13 cellular contexts compared by ENCODE assay signal in genomic region chr1:220736283-220736682, GRCh38. TPM values are rescaled to one million over a fixed set of nuclear protein-coding genes. Genes with fewer than 3 reads are reported as not detected.
DNase-seq lines count a peak whose midpoint lies in the region; ATAC-seq, FAIRE-seq and TF ChIP-seq lines count a peak whose summit lies in the region.
"Not testable (repeated sequence)": the region's sequence is repeated elsewhere in the genome, so short reads cannot be mapped to it uniquely, and the experiment has no call there.
"Had no signal": no experiment of that assay in that cellular context is flagged by ENCODE, and none has a peak within 500 bp of the region (broad histone marks: within the 10 kb centered on the region; RNA-seq: fewer than 3 reads in every experiment).

No MANE protein-coding gene starts in this region.

- not testable (repeated sequence) for H2BK15ac ChIP-seq in H1 (ENCODE audit: low read length)

- H3K4me1 Mint-ChIP-seq in WTC11 = not testable (repeated sequence)

- not testable (repeated sequence) for H3K18ac ChIP-seq in H1 (ENCODE audit: extremely low read depth, low read length)

- H3K36me3 Mint-ChIP-seq in WTC11 = not testable (repeated sequence)

- peaks cover 25% of the 10 kb centered on the region for H3K4me1 ChIP-seq in A549
- not testable (repeated sequence) for H3K4me1 ChIP-seq in HEK293 (ENCODE audit: control insufficient read depth, insufficient read depth, low read length); H1 (replicated peaks in 1 of 4; ENCODE audit: control insufficient read depth in 3 of 4, insufficient read depth in 4 of 4, low read length in 3 of 4)
- peaks cover 31% of the 10 kb centered on the region for H3K4me1 ChIP-seq in HepG2 (ENCODE audit: insufficient read depth, low read length)

- not testable (repeated sequence) for H3K4me3 Mint-ChIP-seq in WTC11

- WGBS in A549 (ENCODE audit: missing lambda C conversion rate) = 97% methylated on average over 7 of the region's 7 CpGs
- 94% methylated on average over 7 of the region's 7 CpGs; no CpG with 5 or more reads in 1 of the 2 experiments for WGBS in H1 (ENCODE audit: extremely low coverage in 1 of 2, insufficient coverage in 1 of 2, insufficient read length in 1 of 2, insufficient replicate concordance in 2 of 2, low coverage in 1 of 2, low lambda C conversion rate in 2 of 2, missing lambda C conversion rate in 1 of 2), 2 experiments
- WGBS in HepG2 (ENCODE audit: low lambda C conversion rate) = 91% methylated on average over 7 of the region's 7 CpGs

- not testable (repeated sequence) for H2BK12ac ChIP-seq in H1 (ENCODE audit: low read depth, low read length)

- H3K23me2 ChIP-seq in H1 (ENCODE audit: low read depth, low read length) = not testable (repeated sequence)

- not testable (repeated sequence) for H3K23ac ChIP-seq in H1 (ENCODE audit: insufficient read length)

- not testable (repeated sequence) for H3K9me3 Mint-ChIP-seq in WTC11

- not testable (repeated sequence) for H3K9me3 ChIP-seq in A549; HEK293 (ENCODE audit: control insufficient read depth, insufficient read depth, low read depth, low read length); H1 (ENCODE audit: insufficient read depth in 2 of 2, low read depth in 1 of 2, low read length in 1 of 2); HepG2 (ENCODE audit: low read length)

- not testable (repeated sequence) for TF ChIP-seq POLR2A in A549 (IDR thresholded peaks at IDR 0.05; ENCODE audit: low read length); H1 (IDR thresholded peaks at IDR 0.05; ENCODE audit: control extremely low read depth in 1 of 2, low read depth in 2 of 2, low read length in 2 of 2); HepG2 (IDR thresholded peaks at IDR 0.05; ENCODE audit: insufficient read depth in 1 of 2, low read depth in 2 of 2, low read length in 2 of 2)

- H3K4me2 ChIP-seq in A549; H1 (ENCODE audit: insufficient read depth in 1 of 2, low read depth in 2 of 2, low read length in 2 of 2); HepG2 (ENCODE audit: low read depth, low read length): not testable (repeated sequence)

- H4K20me1 ChIP-seq in H1 (replicated peaks in 1 of 2; ENCODE audit: control insufficient read depth in 1 of 2, insufficient read depth in 2 of 2, low read length in 2 of 2); HepG2 (ENCODE audit: insufficient read depth, low read length): not testable (repeated sequence)

- H2BK5ac ChIP-seq in H1 (ENCODE audit: low read depth, low read length) = not testable (repeated sequence)

- not testable (repeated sequence) for H3K79me2 ChIP-seq in H1 (ENCODE audit: control insufficient read depth in 1 of 2, insufficient read depth in 2 of 2, low read length in 2 of 2); HepG2 (ENCODE audit: insufficient read depth, low read length)

- not testable (repeated sequence) for ATAC-seq in A549, WTC11, HepG2

- TF ChIP-seq CTCF in A549 (IDR thresholded peaks at IDR 0.05); HEK293 (tag by site-specific recombination; IDR thresholded peaks at IDR 0.05); WTC11 (IDR thresholded peaks at IDR 0.05); H1 (IDR thresholded peaks at IDR 0.05; ENCODE audit: control extremely low read depth in 1 of 3, insufficient read depth in 1 of 3, low read depth in 1 of 3, low read length in 3 of 3); HepG2 (CRISPR knock-in tag; IDR thresholded peaks at IDR 0.05): not testable (repeated sequence)

- intact Hi-C loops in HepG2 (cut with micrococcal nuclease; ENCODE audit: unreplicated experiment) = not testable (repeated sequence)

- not testable (repeated sequence) for FAIRE-seq in A549 (lab: Jason Lieb, UNC); H1 (lab: Jason Lieb, UNC); HepG2 (lab: Jason Lieb, UNC)
- FAIRE-seq in colon (lab: Jason Lieb, UNC) = peak; percentile 10

- H2BK20ac ChIP-seq in H1 (ENCODE audit: low read length) = not testable (repeated sequence)

- not testable (repeated sequence) for H3K27me3 ChIP-seq in H1 (replicated peaks in 1 of 4; ENCODE audit: control insufficient read depth in 3 of 4, extremely low read depth in 1 of 4, insufficient read depth in 3 of 4, low read length in 3 of 4); HepG2 (ENCODE audit: control insufficient read depth in 1 of 2, insufficient read depth in 2 of 2, low read length in 2 of 2)

- not testable (repeated sequence) for H3K27me3 Mint-ChIP-seq in WTC11 (ENCODE audit: low read depth)

- not testable (repeated sequence) for H3K4me3 ChIP-seq in A549; HEK293 (ENCODE audit: low read depth, low read length); H1 (ENCODE audit: extremely low read depth in 1 of 4, insufficient read depth in 2 of 4, low read depth in 3 of 4, low read length in 4 of 4); HepG2 (replicated peaks in 1 of 3; ENCODE audit: insufficient read depth in 1 of 3, low read depth in 2 of 3, low read length in 3 of 3)

- H3K9ac ChIP-seq in H1 (replicated peaks in 1 of 4; ENCODE audit: extremely low read depth in 1 of 4, low read depth in 3 of 4, low read length in 3 of 4); HepG2 (ENCODE audit: insufficient read depth, low read depth, low read length): not testable (repeated sequence)

- H3K27ac ChIP-seq in A549; HEK293 (ENCODE audit: extremely low read depth, low read depth, low read length); H1 (ENCODE audit: low read depth, low read length); HepG2 (ENCODE audit: extremely low read length, insufficient read depth, low read length): not testable (repeated sequence)

- H2BK120ac ChIP-seq in H1 (replicated peaks; ENCODE audit: low read depth, low read length) = not testable (repeated sequence)

- not testable (repeated sequence) for H3K4ac ChIP-seq in H1 (replicated peaks; ENCODE audit: insufficient read length, low read depth, low read length)

- not testable (repeated sequence) for H3K79me1 ChIP-seq in H1 (ENCODE audit: low read depth, low read length)

- H3K56ac ChIP-seq in H1 (replicated peaks; ENCODE audit: insufficient read length, low read depth, low read length) = peak overlapping the region; percentile 59

- not testable (repeated sequence) for TF ChIP-seq RAD21 in A549 (conservative IDR thresholded peaks at IDR 0.05 in 1 of 2, IDR thresholded peaks at IDR 0.05 in 1 of 2); H1 (IDR thresholded peaks at IDR 0.05 in 1 of 2, conservative IDR thresholded peaks at IDR 0.05 in 1 of 2; ENCODE audit: low read depth in 2 of 2, low read length in 2 of 2); HepG2 (CRISPR knock-in tag; IDR thresholded peaks at IDR 0.05)

- H4K91ac ChIP-seq in H1 (replicated peaks; ENCODE audit: insufficient read length, low read length) = not testable (repeated sequence)

- POLR2A ChIA-PET in A549 (lab: Yijun Ruan, JAX); HEK293 (lab: Yijun Ruan, JAX); WTC11 (lab: Charles Lee); H1 (lab: Charles Lee; ENCODE audit: partially characterized antibody); HepG2 (lab: Yijun Ruan, JAX): not testable (repeated sequence)

- not testable (repeated sequence) for H4K8ac ChIP-seq in H1 (ENCODE audit: extremely low read depth, insufficient read depth, low read length)

- not testable (repeated sequence) for H4K5ac ChIP-seq in H1 (ENCODE audit: insufficient read length, low read depth, low read length)

- not testable (repeated sequence) for TF ChIP-seq EP300 in A549 (IDR thresholded peaks at IDR 0.05); H1 (IDR thresholded peaks at IDR 0.05; ENCODE audit: borderline replicate concordance in 1 of 2, low read depth in 2 of 2, low read length in 2 of 2); HepG2 (IDR thresholded peaks at IDR 0.05; ENCODE audit: low read depth in 2 of 2, low read length in 2 of 2); HepG2 (CRISPR knock-in tag; IDR thresholded peaks at IDR 0.05; ENCODE audit: borderline replicate concordance)

- not testable (repeated sequence) for H3K14ac ChIP-seq in H1 (ENCODE audit: insufficient read length)

- in situ Hi-C loops in HepG2 (cut with HindIII; ENCODE audit: extremely low pct_ligation_motif_present, low pct_unique_long_range_greater_than_20kb) = not testable (repeated sequence)

- H2AK5ac ChIP-seq in H1 (ENCODE audit: low read depth, low read length) = not testable (repeated sequence)

- not testable (repeated sequence) for DNase-seq in A549 (ENCODE audit: low read depth in 1 of 2, low spot score in 1 of 2); WTC11 (ENCODE audit: low spot score); H1 (ENCODE audit: low read depth in 1 of 2, low spot score in 2 of 2); HepG2 (ENCODE audit: low spot score)

- not testable (repeated sequence) for H3K27ac Mint-ChIP-seq in WTC11

- CTCF ChIA-PET in A549 (lab: Yijun Ruan, JAX) (interaction anchor here (0.6 kb wide), 1 partner anchor 859 kb away, joined by 3 read pairs; no protein-coding TSS in a partner anchor), HEK293 (lab: Yijun Ruan, JAX) (interaction anchor here (0.6 to 3.8 kb wide), 3 partner anchors 12 to 376 kb away, joined by 3 to 32 read pairs (median 3); partner anchors contain the start of gene MTARC2), H1 (lab: Charles Lee; ENCODE audit: partially characterized antibody) (interaction anchor here (1.7 to 1.9 kb wide), 2 partner anchors 10 to 74 kb away, joined by 4 to 7 read pairs; no protein-coding TSS in a partner anchor)
- CTCF ChIA-PET in WTC11 (lab: Charles Lee); HepG2 (lab: Yijun Ruan, JAX; ENCODE audit: low intra/inter-chr PET ratio, low total read pairs): not testable (repeated sequence)

- not testable (repeated sequence) for H2AFZ ChIP-seq in H1 (ENCODE audit: low read length); HepG2 (ENCODE audit: low read length)

- not testable (repeated sequence) for BruUV-seq in HepG2 (replicated peaks; lab: Mats Ljungman, UMichigan)

- not testable (repeated sequence) for H3K36me3 ChIP-seq in HEK293 (ENCODE audit: control insufficient read depth in 2 of 2, insufficient read depth in 1 of 2, low read length in 2 of 2); H1 (ENCODE audit: control insufficient read depth in 2 of 4, insufficient read depth in 4 of 4, low read length in 3 of 4); HepG2 (replicated peaks in 1 of 2; ENCODE audit: control insufficient read depth in 1 of 2, insufficient read depth in 2 of 2, low read length in 2 of 2)

RNA-seq across cellular contexts. Expression of gene MTARC2, which starts 11.8 kb away (rescaled TPM):
- polyA plus RNA-seq in A549 (2011; rRNA removed) (17.7 and 18.4 TPM in 2 replicates), A549 (2017; fragmentation: RNase III; extraction: RNeasy Plus Mini Kit Qiagen cat#74134 plus additional on column Dnase treatment) (11.1 to 14.6 TPM (median 13.5 TPM) in 3 replicates), H1 (2011; rRNA removed) (7.9 and 8.5 TPM in 2 replicates), HepG2 (2011; rRNA removed) (8.5 and 13.6 TPM in 2 replicates)
- polyA plus RNA-seq in A549 (2012; cell fraction: cytosol; rRNA removed) = 7.8 and 10.6 TPM in 2 replicates
- 18.3 and 23.4 TPM in 2 replicates for polyA plus RNA-seq in A549 (2012; cell fraction: nucleus; rRNA removed)
- 4.2 and 7.9 TPM in 2 replicates for polyA minus RNA-seq in A549 (2011; rRNA and poly(A)+ RNA removed)
- total RNA-seq in WTC11 (2021) (12.5 to 15.5 TPM (median 15.2 TPM) in 3 replicates), HepG2 (2016; rRNA removed; fragmentation: Illumina TruSeq; extraction: Trizol) (4.7 and 10.1 TPM in 2 replicates)
- 6.9 and 7.2 TPM in 2 replicates for total RNA-seq in H1 (2021; fragmentation: NEBNext Ultra II Directional; extraction: Animal tissue kit (Norgen Biotek cat#: 25700))
- 7.9 TPM for polyA plus RNA-seq in H1 (2011; cell fraction: cytosol; rRNA removed)
- 7.3 TPM for polyA plus RNA-seq in H1 (2011; cell fraction: nucleus; rRNA removed)
- polyA plus RNA-seq in H1 (2012, experiment 1 of 2) = 4.8 to 6.2 TPM (median 5.7 TPM) in 4 replicates
- polyA plus RNA-seq in H1 (2012, experiment 2 of 2) = 2.5 TPM
- 4.7 TPM for polyA plus RNA-seq in H1 (2013, experiment 1 of 2)
- polyA plus RNA-seq in H1 (2013, experiment 2 of 2) = 4.9 TPM
- 3.9 and 4.5 TPM in 2 replicates for polyA minus RNA-seq in H1 (2011; rRNA and poly(A)+ RNA removed)
- polyA minus RNA-seq in H1 (2011; cell fraction: cytosol; rRNA and poly(A)+ RNA removed) = 4.3 TPM
- 12.4 TPM for polyA minus RNA-seq in H1 (2011; cell fraction: nucleus; rRNA and poly(A)+ RNA removed)
- total RNA-seq in HepG2 (2016; cell fraction: cytosol; rRNA removed; fragmentation: Illumina TruSeq; extraction: Trizol; ENCODE audit: low read depth) = 3.8 and 5.3 TPM in 2 replicates
- total RNA-seq in HepG2 (2016; cell fraction: insoluble cytoplasmic fraction; rRNA removed; fragmentation: Illumina TruSeq; extraction: Trizol) = 5.8 and 12.4 TPM in 2 replicates
- total RNA-seq in HepG2 (2016; cell fraction: membrane; rRNA removed; fragmentation: Illumina TruSeq; extraction: Trizol) = 3.3 and 3.6 TPM in 2 replicates
- 12.5 and 15.1 TPM in 2 replicates for total RNA-seq in HepG2 (2016; cell fraction: nucleus; rRNA removed; fragmentation: Illumina TruSeq; extraction: Trizol)
- 4.1 and 4.6 TPM in 2 replicates for polyA plus RNA-seq in HepG2 (2011; cell fraction: cytosol; rRNA removed)
- polyA plus RNA-seq in HepG2 (2011; cell fraction: nucleus; rRNA removed) = 31.2 and 40.2 TPM in 2 replicates
- polyA plus RNA-seq in HepG2 (2012) = 7.1 and 10.6 TPM in 2 replicates
- polyA plus RNA-seq in HepG2 (2016; cell fraction: cytosol; fragmentation: Illumina TruSeq; extraction: Trizol; ENCODE audit: low read depth) = 0.75 and 1.5 TPM in 2 replicates
- polyA plus RNA-seq in HepG2 (2016; cell fraction: insoluble cytoplasmic fraction; fragmentation: Illumina TruSeq; extraction: Trizol; ENCODE audit: low read depth) = 5.2 and 6.9 TPM in 2 replicates
- 1.3 and 2.5 TPM in 2 replicates for polyA plus RNA-seq in HepG2 (2016; cell fraction: membrane; fragmentation: Illumina TruSeq; extraction: Trizol; ENCODE audit: low read depth)
- 31.0 and 32.3 TPM in 2 replicates for polyA plus RNA-seq in HepG2 (2016; cell fraction: nucleus; fragmentation: Illumina TruSeq; extraction: Trizol; ENCODE audit: insufficient read depth, low read depth)
- 11.1 and 13.8 TPM in 2 replicates for polyA minus RNA-seq in HepG2 (2011; rRNA and poly(A)+ RNA removed; ENCODE audit: low replicate concordance)
- 4.9 and 5.2 TPM in 2 replicates for polyA minus RNA-seq in HepG2 (2011; cell fraction: cytosol; rRNA and poly(A)+ RNA removed)
- polyA minus RNA-seq in HepG2 (2011; cell fraction: nucleus; rRNA and poly(A)+ RNA removed) = 15.8 and 19.9 TPM in 2 replicates
- total RNA-seq: A673; CD4-positive, alpha-beta memory T cell; CD4-positive, alpha-beta T cell; CD4-positive, CD25-positive, alpha-beta regulatory T cell; CD8-positive, alpha-beta memory T cell; CD8-positive, alpha-beta T cell had no signal
- polyA plus RNA-seq: CD4-positive, CD25-positive, alpha-beta regulatory T cell; CD8-positive, alpha-beta memory T cell had no signal

RNA-seq across cellular contexts. Expression of gene C1orf115, which starts 46.1 kb away (rescaled TPM):
- polyA plus RNA-seq in A549 (2011; rRNA removed) (6.4 and 6.9 TPM in 2 replicates), A549 (2017; fragmentation: RNase III; extraction: RNeasy Plus Mini Kit Qiagen cat#74134 plus additional on column Dnase treatment) (6.8 to 8.9 TPM (median 7.5 TPM) in 3 replicates), H1 (2011; rRNA removed) (3.5 and 3.9 TPM in 2 replicates), HepG2 (2011; rRNA removed) (25.2 and 30.9 TPM in 2 replicates)
- 3.7 and 4.8 TPM in 2 replicates for polyA plus RNA-seq in A549 (2012; cell fraction: cytosol; rRNA removed)
- polyA plus RNA-seq in A549 (2012; cell fraction: nucleus; rRNA removed) = 1.9 and 2.6 TPM in 2 replicates
- polyA minus RNA-seq in A549 (2011; rRNA and poly(A)+ RNA removed) = 3.7 and 4.7 TPM in 2 replicates
- total RNA-seq in WTC11 (2021) (10.0 to 11.5 TPM (median 11.1 TPM) in 3 replicates), HepG2 (2016; rRNA removed; fragmentation: Illumina TruSeq; extraction: Trizol) (85.9 and 86.7 TPM in 2 replicates)
- 5.6 and 6.4 TPM in 2 replicates for total RNA-seq in H1 (2021; fragmentation: NEBNext Ultra II Directional; extraction: Animal tissue kit (Norgen Biotek cat#: 25700))
- 5.8 TPM for polyA plus RNA-seq in H1 (2011; cell fraction: cytosol; rRNA removed)
- 3.1 TPM for polyA plus RNA-seq in H1 (2011; cell fraction: nucleus; rRNA removed)
- polyA plus RNA-seq in H1 (2012, experiment 1 of 2) = 6.4 to 8.8 TPM (median 7.5 TPM) in 4 replicates
- polyA plus RNA-seq in H1 (2012, experiment 2 of 2) = 3.1 TPM
- 3.6 TPM for polyA plus RNA-seq in H1 (2013, experiment 1 of 2)
- polyA plus RNA-seq in H1 (2013, experiment 2 of 2) = 3.7 TPM
- polyA minus RNA-seq in H1 (2011; rRNA and poly(A)+ RNA removed) = 4.5 and 4.6 TPM in 2 replicates
- polyA minus RNA-seq in H1 (2011; cell fraction: cytosol; rRNA and poly(A)+ RNA removed) = 2.7 TPM
- polyA minus RNA-seq in H1 (2011; cell fraction: nucleus; rRNA and poly(A)+ RNA removed) = 2.5 TPM
- total RNA-seq in HepG2 (2016; cell fraction: cytosol; rRNA removed; fragmentation: Illumina TruSeq; extraction: Trizol; ENCODE audit: low read depth) = 13.1 and 13.7 TPM in 2 replicates
- total RNA-seq in HepG2 (2016; cell fraction: insoluble cytoplasmic fraction; rRNA removed; fragmentation: Illumina TruSeq; extraction: Trizol) = 83.6 and 85.7 TPM in 2 replicates
- 59.6 and 65.3 TPM in 2 replicates for total RNA-seq in HepG2 (2016; cell fraction: membrane; rRNA removed; fragmentation: Illumina TruSeq; extraction: Trizol)
- total RNA-seq in HepG2 (2016; cell fraction: nucleus; rRNA removed; fragmentation: Illumina TruSeq; extraction: Trizol) = 36.7 and 42.7 TPM in 2 replicates
- polyA plus RNA-seq in HepG2 (2011; cell fraction: cytosol; rRNA removed) = 27.9 and 36.1 TPM in 2 replicates
- polyA plus RNA-seq in HepG2 (2011; cell fraction: nucleus; rRNA removed) = 10.3 and 15.5 TPM in 2 replicates
- 25.0 and 26.1 TPM in 2 replicates for polyA plus RNA-seq in HepG2 (2012)
- polyA plus RNA-seq in HepG2 (2016; cell fraction: cytosol; fragmentation: Illumina TruSeq; extraction: Trizol; ENCODE audit: low read depth) = 8.3 and 8.7 TPM in 2 replicates
- polyA plus RNA-seq in HepG2 (2016; cell fraction: insoluble cytoplasmic fraction; fragmentation: Illumina TruSeq; extraction: Trizol; ENCODE audit: low read depth) = 89.4 and 93.3 TPM in 2 replicates
- polyA plus RNA-seq in HepG2 (2016; cell fraction: membrane; fragmentation: Illumina TruSeq; extraction: Trizol; ENCODE audit: low read depth) = 38.6 and 42.0 TPM in 2 replicates
- polyA plus RNA-seq in HepG2 (2016; cell fraction: nucleus; fragmentation: Illumina TruSeq; extraction: Trizol; ENCODE audit: insufficient read depth, low read depth) = 58.5 and 59.9 TPM in 2 replicates
- polyA minus RNA-seq in HepG2 (2011; rRNA and poly(A)+ RNA removed; ENCODE audit: low replicate concordance) = 26.7 TPM in 1 of 2 replicates, not detected in the other
- polyA minus RNA-seq in HepG2 (2011; cell fraction: cytosol; rRNA and poly(A)+ RNA removed) = 14.8 and 19.3 TPM in 2 replicates
- 8.0 and 10.9 TPM in 2 replicates for polyA minus RNA-seq in HepG2 (2011; cell fraction: nucleus; rRNA and poly(A)+ RNA removed)

RNA-seq across cellular contexts. Expression of gene MTARC1, which starts 50.4 kb away (rescaled TPM):
- polyA plus RNA-seq in A549 (2011; rRNA removed) (9.1 and 9.5 TPM in 2 replicates), A549 (2017; fragmentation: RNase III; extraction: RNeasy Plus Mini Kit Qiagen cat#74134 plus additional on column Dnase treatment) (10.1 to 10.9 TPM (median 10.5 TPM) in 3 replicates), H1 (2011; rRNA removed) (16.0 and 17.2 TPM in 2 replicates), HepG2 (2011; rRNA removed) (14.5 and 19.4 TPM in 2 replicates)
- polyA plus RNA-seq in A549 (2012; cell fraction: cytosol; rRNA removed) = 5.3 and 6.1 TPM in 2 replicates
- 3.1 and 3.5 TPM in 2 replicates for polyA plus RNA-seq in A549 (2012; cell fraction: nucleus; rRNA removed)
- polyA minus RNA-seq in A549 (2011; rRNA and poly(A)+ RNA removed) = 3.2 and 4.5 TPM in 2 replicates
- total RNA-seq in WTC11 (2021) (25.8 to 33.6 TPM (median 29.5 TPM) in 3 replicates), HepG2 (2016; rRNA removed; fragmentation: Illumina TruSeq; extraction: Trizol) (64.2 and 106 TPM in 2 replicates)
- 42.4 and 46.2 TPM in 2 replicates for total RNA-seq in H1 (2021; fragmentation: NEBNext Ultra II Directional; extraction: Animal tissue kit (Norgen Biotek cat#: 25700))
- 19.1 TPM for polyA plus RNA-seq in H1 (2011; cell fraction: cytosol; rRNA removed)
- polyA plus RNA-seq in H1 (2011; cell fraction: nucleus; rRNA removed) = 21.8 TPM
- 31.8 to 45.8 TPM (median 34.8 TPM) in 4 replicates for polyA plus RNA-seq in H1 (2012, experiment 1 of 2)
- 12.2 TPM for polyA plus RNA-seq in H1 (2012, experiment 2 of 2)
- polyA plus RNA-seq in H1 (2013, experiment 1 of 2) = 26.7 TPM
- polyA plus RNA-seq in H1 (2013, experiment 2 of 2) = 30.8 TPM
- 16.7 and 18.1 TPM in 2 replicates for polyA minus RNA-seq in H1 (2011; rRNA and poly(A)+ RNA removed)
- 21.5 TPM for polyA minus RNA-seq in H1 (2011; cell fraction: cytosol; rRNA and poly(A)+ RNA removed)
- 20.1 TPM for polyA minus RNA-seq in H1 (2011; cell fraction: nucleus; rRNA and poly(A)+ RNA removed)
- 38.0 and 39.6 TPM in 2 replicates for total RNA-seq in HepG2 (2016; cell fraction: cytosol; rRNA removed; fragmentation: Illumina TruSeq; extraction: Trizol; ENCODE audit: low read depth)
- 66.5 and 107 TPM in 2 replicates for total RNA-seq in HepG2 (2016; cell fraction: insoluble cytoplasmic fraction; rRNA removed; fragmentation: Illumina TruSeq; extraction: Trizol)
- total RNA-seq in HepG2 (2016; cell fraction: membrane; rRNA removed; fragmentation: Illumina TruSeq; extraction: Trizol) = 79.2 and 83.1 TPM in 2 replicates
- total RNA-seq in HepG2 (2016; cell fraction: nucleus; rRNA removed; fragmentation: Illumina TruSeq; extraction: Trizol) = 83.0 and 88.1 TPM in 2 replicates
- 12.9 and 14.1 TPM in 2 replicates for polyA plus RNA-seq in HepG2 (2011; cell fraction: cytosol; rRNA removed)
- polyA plus RNA-seq in HepG2 (2011; cell fraction: nucleus; rRNA removed) = 13.7 and 15.3 TPM in 2 replicates
- 25.7 and 31.2 TPM in 2 replicates for polyA plus RNA-seq in HepG2 (2012)
- polyA plus RNA-seq in HepG2 (2016; cell fraction: cytosol; fragmentation: Illumina TruSeq; extraction: Trizol; ENCODE audit: low read depth) = 34.9 and 40.2 TPM in 2 replicates
- polyA plus RNA-seq in HepG2 (2016; cell fraction: insoluble cytoplasmic fraction; fragmentation: Illumina TruSeq; extraction: Trizol; ENCODE audit: low read depth) = 65.6 and 68.7 TPM in 2 replicates
- 63.9 and 64.4 TPM in 2 replicates for polyA plus RNA-seq in HepG2 (2016; cell fraction: membrane; fragmentation: Illumina TruSeq; extraction: Trizol; ENCODE audit: low read depth)
- 147 and 150 TPM in 2 replicates for polyA plus RNA-seq in HepG2 (2016; cell fraction: nucleus; fragmentation: Illumina TruSeq; extraction: Trizol; ENCODE audit: insufficient read depth, low read depth)
- 11.9 and 104 TPM in 2 replicates for polyA minus RNA-seq in HepG2 (2011; rRNA and poly(A)+ RNA removed; ENCODE audit: low replicate concordance)
- polyA minus RNA-seq in HepG2 (2011; cell fraction: cytosol; rRNA and poly(A)+ RNA removed) = 11.5 and 17.2 TPM in 2 replicates
- polyA minus RNA-seq in HepG2 (2011; cell fraction: nucleus; rRNA and poly(A)+ RNA removed) = 12.9 and 14.5 TPM in 2 replicates
- total RNA-seq: A172; CD4-positive, alpha-beta memory T cell; CD4-positive, alpha-beta T cell; CD4-positive, CD25-positive, alpha-beta regulatory T cell; CD8-positive, alpha-beta memory T cell; CD8-positive, alpha-beta T cell had no signal
- polyA plus RNA-seq: CD4-positive, alpha-beta memory T cell; CD4-positive, CD25-positive, alpha-beta regulatory T cell; CD8-positive, alpha-beta memory T cell had no signal
